ENCODE assay signal across 9 cellular contexts in genomic region chr16:84829168-84829965, GRCh38. TPM values are rescaled to one million over a fixed set of nuclear protein-coding genes. Genes with fewer than 3 reads are reported as not detected.
DNase-seq lines count a peak whose midpoint lies in the region; ATAC-seq and TF ChIP-seq lines count a peak whose summit lies in the region.
"Had no signal": no experiment of that assay in that cellular context is flagged by ENCODE, and none has a peak within 500 bp of the region (broad histone marks: within the 10 kb centered on the region; RNA-seq: fewer than 3 reads in every experiment).

No MANE protein-coding gene starts in this region.

- no peaks in the 10 kb centered on the region for H3K9me3 ChIP-seq in GM23248 (ENCODE audit: low read depth)
- no peaks in the 10 kb centered on the region for H3K9me3 ChIP-seq in skeletal muscle tissue (ENCODE audit: control insufficient read depth in 3 of 3, low read length in 3 of 3)
- H3K9me3 ChIP-seq: pancreas had no signal

- H3K4me1 ChIP-seq in GM23248 (ENCODE audit: insufficient read depth) (peaks cover 56% of the 10 kb centered on the region), skeletal muscle tissue (ENCODE audit: control insufficient read depth in 3 of 3, insufficient read depth in 3 of 3, low read length in 3 of 3) (peaks cover 24 to 36% (median 32%) of the 10 kb centered on the region in 3 donors)
- H3K4me1 ChIP-seq: pancreas had no signal

- H3K4me1 Mint-ChIP-seq in brain: peaks cover 26% of the 10 kb centered on the region

- 61 to 66% methylated on average over 15 of the region's 15 CpGs for WGBS in GM23248 (ENCODE audit: low coverage in 1 of 2, low lambda C conversion rate in 2 of 2, missing lambda C conversion rate in 2 of 2), 2 experiments

- DNase-seq in GM23248: peak; percentile 81
- peak; percentile 84 for DNase-seq in kidney tubule cell (ENCODE audit: low spot score)
- DNase-seq in NCI-H1105 treated with DMSO at 0.1 percent for 48 hours (lab: John Stamatoyannopoulos, UW): no peak
- no peak for DNase-seq in DMS 273 treated with DMSO at 0.1 percent for 48 hours (lab: John Stamatoyannopoulos, UW)
- no peak for DNase-seq in NCI-H128 (lab: John Stamatoyannopoulos, UW; ENCODE audit: unreplicated experiment)
- DNase-seq: pancreas had no signal

- H3K9ac ChIP-seq in GM23248 (peak overlapping the region; percentile 35), skeletal muscle tissue (ENCODE audit: low read depth in 1 of 3, low read length in 3 of 3) (no peak overlapping the region)

- no peaks in the 10 kb centered on the region for H3K36me3 Mint-ChIP-seq in brain

- H3K27ac Mint-ChIP-seq in brain: peak overlapping the region in 3 of 5 experiments; percentile 18 to 90 (median 30)

- H3K4me2 ChIP-seq in GM23248 (ENCODE audit: unreplicated experiment): peak overlapping the region; percentile 19

- H3K27ac ChIP-seq in GM23248 (peak overlapping the region; percentile 38), skeletal muscle tissue (ENCODE audit: low read depth, low read length) (peak overlapping the region; percentile 58)
- H3K27ac ChIP-seq: pancreas had no signal

- H3K27me3 ChIP-seq in GM23248 (replicated peaks; ENCODE audit: insufficient read depth): no peaks in the 10 kb centered on the region
- H3K27me3 ChIP-seq in skeletal muscle tissue (ENCODE audit: control insufficient read depth in 3 of 3, insufficient read depth in 3 of 3, low read length in 3 of 3): peaks cover 0 to 12% (median 10%) of the 10 kb centered on the region in 3 donors
- H3K27me3 ChIP-seq: pancreas had no signal

- ATAC-seq in GM18520 (IDR thresholded peaks at IDR 0.05; ENCODE audit: unreplicated experiment): no peak

- H3K4me3 Mint-ChIP-seq in brain: no peak overlapping the region

- H3F3A ChIP-seq in GM23248 (ENCODE audit: insufficient read depth): peaks cover 41% of the 10 kb centered on the region

- peaks cover 18% of the 10 kb centered on the region for H3K27me3 Mint-ChIP-seq in brain

- peaks cover 30% of the 10 kb centered on the region for H3K79me2 ChIP-seq in GM23248 (ENCODE audit: insufficient read depth)

- in situ Hi-C loops in GM23248 (cut with MboI): no loop called here

- H3K36me3 ChIP-seq in GM23248 (ENCODE audit: low read depth): no peaks in the 10 kb centered on the region
- peaks cover 0 to 2% (median 0%) of the 10 kb centered on the region in 3 donors for H3K36me3 ChIP-seq in skeletal muscle tissue (ENCODE audit: control insufficient read depth in 3 of 3, insufficient read depth in 3 of 3, low read length in 3 of 3)
- H3K36me3 ChIP-seq: pancreas had no signal

- no peaks in the 10 kb centered on the region for H3K9me2 ChIP-seq in GM23248 (ENCODE audit: insufficient read depth)

- H3K4me3 ChIP-seq in GM23248: no peak overlapping the region
- no peak overlapping the region for H3K4me3 ChIP-seq in skeletal muscle tissue (ENCODE audit: low read length in 3 of 3)
- H3K4me3 ChIP-seq: pancreas had no signal

- TF ChIP-seq CTCF in brain (conservative IDR thresholded peaks at IDR 0.05): no peak

- H4K20me1 ChIP-seq in GM23248 (ENCODE audit: insufficient read depth): no peaks in the 10 kb centered on the region

- peaks cover 0 to 3% (median 0%) of the 10 kb centered on the region in 5 experiments for H3K9me3 Mint-ChIP-seq in brain

- no peak overlapping the region for H2AFZ ChIP-seq in GM23248

RNA-seq across cellular contexts. Expression of gene CRISPLD2, which starts 9.6 kb away (rescaled TPM):
- total RNA-seq in GM23248 (2014; rRNA removed; shearing (Covaris generic)): 36.2 and 36.3 TPM in 2 replicates
- polyA plus RNA-seq in GM23248 (2016; fragmentation: Nextera tagmentation; extraction: Ambion mirVana) (21.5 and 22.6 TPM in 2 replicates), brain (ENCODE audit: insufficient read depth, low read depth, low replicate concordance) (13.2 TPM)
- 7.3 TPM for total RNA-seq in skeletal muscle tissue

Comparison
In these comparisons a context has a peak if more than half of its experiments do, and no peak if none do; other contexts are left out.
1. DNase-seq: peak in GM23248 (single experiment) and kidney tubule cell (single experiment); none in NCI-H1105 treated with DMSO at 0.1 percent for 48 hours (single experiment), DMS 273 treated with DMSO at 0.1 percent for 48 hours (single experiment) and NCI-H128 (single experiment).